Comparison of ENCODE assay signal across 31 cellular contexts in the genomic region with DNA sequence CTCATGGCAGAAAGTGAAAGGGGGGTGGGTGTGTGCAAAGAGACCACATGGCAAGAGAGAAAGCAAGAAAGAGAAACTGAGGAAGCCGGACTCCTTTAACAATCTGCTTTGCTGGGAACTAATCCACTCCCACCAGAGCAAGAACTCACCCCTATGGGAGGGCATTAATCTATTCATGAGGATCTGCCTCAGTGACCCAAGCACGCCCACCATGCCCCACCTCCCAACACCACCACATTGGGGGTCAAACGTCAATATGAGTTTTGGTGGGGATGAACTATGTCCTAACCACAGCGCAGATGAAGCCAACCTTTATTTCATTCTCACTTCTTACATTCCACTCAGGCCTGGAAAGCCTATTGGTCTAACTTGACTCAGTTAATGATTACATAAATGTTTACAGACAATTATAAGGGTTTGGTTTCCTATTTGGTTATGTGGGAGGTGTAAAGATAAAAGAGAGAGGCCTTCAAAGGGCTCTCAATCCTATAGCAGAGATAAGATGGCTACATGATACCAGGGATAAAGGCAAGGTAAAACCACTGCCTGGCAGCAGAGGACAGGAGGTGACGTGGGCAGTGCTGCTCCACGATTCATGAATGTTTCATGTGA.
DNase-seq lines count a peak whose midpoint lies in the region; ATAC-seq and TF ChIP-seq lines count a peak whose summit lies in the region.
"Had no signal": no experiment of that assay in that cellular context is flagged by ENCODE, and none has a peak within 500 bp of the region (broad histone marks: within the 10 kb centered on the region; RNA-seq: fewer than 3 reads in every experiment).

No MANE protein-coding gene starts in this region.

- H3K36me3 ChIP-seq in endodermal cell (ENCODE audit: control insufficient read depth, insufficient read depth, low read length) = peaks cover 4% of the 10 kb centered on the region
- H3K36me3 ChIP-seq in naive thymus-derived CD4-positive, alpha-beta T cell (ENCODE audit: control insufficient read depth in 2 of 3, insufficient read depth in 3 of 3, low read length in 3 of 3) = no peaks in the 10 kb centered on the region
- H3K36me3 ChIP-seq: adrenal gland, BE2C, HAP-1, thoracic aorta, vagina had no signal

- DNase-seq in COLO668 (lab: John Stamatoyannopoulos, UW; ENCODE audit: unreplicated experiment) (peak; percentile 41), HT-29 (ENCODE audit: low spot score) (peak; percentile 61), endodermal cell (no peak), nephron progenitor cell (no peak), AG08395 (ENCODE audit: low spot score) (no peak)
- DNase-seq in naive thymus-derived CD4-positive, alpha-beta T cell = no peak
- no peak for DNase-seq in natural killer cell treated with Interleukin-12 subunit alpha and Interleukin-12 subunit beta and Interleukin-15 and Interleukin-18, amount 100 ng/mL, for 72 hours (ENCODE audit: low spot score)
- no peak for DNase-seq in effector CD4-positive, alpha-beta T cell
- DNase-seq: activated CD4-positive, alpha-beta T cell treated with anti-CD3 and anti-CD28 coated beads for 1 hour; activated CD8-positive, alpha-beta memory T cell treated with anti-CD3 and anti-CD28 coated beads, Interleukin-2, amount 50 U/mL, for 48 hours; activated CD8-positive, alpha-beta T cell treated with anti-CD3 and anti-CD28 coated beads for 36 hours; activated naive CD4-positive, alpha-beta T cell treated with Interleukin-2 at 50 U/mL for 16 hours; adrenal gland; BE2C; CD8-positive, alpha-beta T cell; dermis blood vessel endothelial cell; kidney glomerular epithelial cell; NCI-H1105; NCI-H1930; NCI-H774; retina; Right ventricle myocardium superior had no signal

- H3K4me3 Mint-ChIP-seq in endodermal cell (peak overlapping the region; percentile 7), nephron progenitor cell (no peak overlapping the region)
- H3K4me3 Mint-ChIP-seq in naive thymus-derived CD4-positive, alpha-beta T cell = no peak overlapping the region
- no peak overlapping the region for H3K4me3 Mint-ChIP-seq in natural killer cell treated with Interleukin-12 subunit alpha and Interleukin-12 subunit beta and Interleukin-15 and Interleukin-18, amount 100 ng/mL, for 72 hours
- H3K4me3 Mint-ChIP-seq: activated CD8-positive, alpha-beta T cell treated with anti-CD3 and anti-CD28 coated beads for 36 hours; activated T-helper 1 cell treated with anti-CD3 and anti-CD28 coated beads, Interleukin-12 subunit alpha, Interleukin-12 subunit beta, Interleukin-2, Interleukin-4 antibody, amounts not matched to agents 30 ng/mL and 10 ng/mL and 1 ng/mL, durations not matched to agents 14 hours and 24 hours and 36 hours; brain; CD8-positive, alpha-beta T cell; stimulated activated naive CD8-positive, alpha-beta T cell treated with anti-CD3 and anti-CD28 coated beads, Interleukin-15, Interleukin-2, amounts not matched to agents 100 ng/mL and 50 ng/mL, for 24 hours had no signal

- H3K27ac Mint-ChIP-seq in endodermal cell (peak overlapping the region; percentile 86), nephron progenitor cell (peak overlapping the region; percentile 92)
- H3K27ac Mint-ChIP-seq in naive thymus-derived CD4-positive, alpha-beta T cell = no peak overlapping the region
- H3K27ac Mint-ChIP-seq in natural killer cell treated with Interleukin-12 subunit alpha and Interleukin-12 subunit beta and Interleukin-15 and Interleukin-18, amount 100 ng/mL, for 72 hours = no peak overlapping the region
- H3K27ac Mint-ChIP-seq: activated CD8-positive, alpha-beta T cell treated with anti-CD3 and anti-CD28 coated beads for 36 hours; activated T-helper 1 cell treated with anti-CD3 and anti-CD28 coated beads, Interleukin-12 subunit alpha, Interleukin-12 subunit beta, Interleukin-2, Interleukin-4 antibody, amounts not matched to agents 30 ng/mL and 10 ng/mL and 1 ng/mL, durations not matched to agents 14 hours and 24 hours and 36 hours; brain; CD8-positive, alpha-beta T cell; stimulated activated naive CD8-positive, alpha-beta T cell treated with anti-CD3 and anti-CD28 coated beads, Interleukin-15, Interleukin-2, amounts not matched to agents 100 ng/mL and 50 ng/mL, for 24 hours had no signal

- POLR2A ChIA-PET in naive thymus-derived CD4-positive, alpha-beta T cell (lab: Charles Lee) = no interaction called here

- H3K36me3 Mint-ChIP-seq in endodermal cell (ENCODE audit: low read depth) (peaks cover 2% of the 10 kb centered on the region), nephron progenitor cell (ENCODE audit: low read depth) (peaks cover 17% of the 10 kb centered on the region)
- H3K36me3 Mint-ChIP-seq in naive thymus-derived CD4-positive, alpha-beta T cell = no peaks in the 10 kb centered on the region
- no peaks in the 10 kb centered on the region for H3K36me3 Mint-ChIP-seq in natural killer cell treated with Interleukin-12 subunit alpha and Interleukin-12 subunit beta and Interleukin-15 and Interleukin-18, amount 100 ng/mL, for 72 hours
- H3K36me3 Mint-ChIP-seq: CD8-positive, alpha-beta T cell had no signal

- no peak overlapping the region for H3K9ac ChIP-seq in endodermal cell (ENCODE audit: extremely low read depth, low read length, poor library complexity, severe bottlenecking)

- H3K27me3 ChIP-seq in endodermal cell (ENCODE audit: control insufficient read depth, insufficient read depth, low read length, poor library complexity, severe bottlenecking) = peaks cover 13% of the 10 kb centered on the region
- no peaks in the 10 kb centered on the region for H3K27me3 ChIP-seq in naive thymus-derived CD4-positive, alpha-beta T cell (ENCODE audit: control insufficient read depth in 2 of 2, insufficient read depth in 2 of 2, low read length in 2 of 2)
- H3K27me3 ChIP-seq: adrenal gland, BE2C, vagina had no signal

- intact Hi-C loops in naive thymus-derived CD4-positive, alpha-beta T cell (cut with micrococcal nuclease) = no loop called here

- peaks cover 27% of the 10 kb centered on the region for H3K4me1 ChIP-seq in endodermal cell (ENCODE audit: control insufficient read depth, insufficient read depth, low read length)
- no peaks in the 10 kb centered on the region for H3K4me1 ChIP-seq in naive thymus-derived CD4-positive, alpha-beta T cell (ENCODE audit: control insufficient read depth in 2 of 2, insufficient read depth in 2 of 2, low read length in 2 of 2)
- H3K4me1 ChIP-seq: adrenal gland, vagina had no signal

- WGBS in endodermal cell (ENCODE audit: insufficient coverage in 1 of 2, insufficient read length in 1 of 2), 2 experiments = 74 to 78% methylated on average over 3 to 6 of the region's 6 CpGs

- peak overlapping the region; percentile 51 for H3K4me3 ChIP-seq in endodermal cell (ENCODE audit: low read length)
- H3K4me3 ChIP-seq in naive thymus-derived CD4-positive, alpha-beta T cell (ENCODE audit: low read length) = no peak overlapping the region
- H3K4me3 ChIP-seq: adrenal gland, HAP-1, K562, smooth muscle cell, thoracic aorta, vagina had no signal

- H3K27me3 Mint-ChIP-seq in endodermal cell (ENCODE audit: insufficient read depth) (peaks cover 11% of the 10 kb centered on the region), nephron progenitor cell (ENCODE audit: low read depth, poor library complexity) (no peaks in the 10 kb centered on the region)
- H3K27me3 Mint-ChIP-seq in naive thymus-derived CD4-positive, alpha-beta T cell = peaks cover 0 to 8% (median 0%) of the 10 kb centered on the region in 5 donors
- H3K27me3 Mint-ChIP-seq in natural killer cell treated with Interleukin-12 subunit alpha and Interleukin-12 subunit beta and Interleukin-15 and Interleukin-18, amount 100 ng/mL, for 72 hours = peaks cover 9 to 24% of the 10 kb centered on the region in 2 donors
- H3K27me3 Mint-ChIP-seq: activated CD8-positive, alpha-beta T cell treated with anti-CD3 and anti-CD28 coated beads for 36 hours; brain; stimulated activated naive CD8-positive, alpha-beta T cell treated with anti-CD3 and anti-CD28 coated beads, Interleukin-15, Interleukin-2, amounts not matched to agents 100 ng/mL and 50 ng/mL, for 24 hours had no signal

- peaks cover 48% of the 10 kb centered on the region for H3K4me1 Mint-ChIP-seq in endodermal cell
- H3K4me1 Mint-ChIP-seq in nephron progenitor cell = peaks cover 74% of the 10 kb centered on the region
- peaks cover 0 to 4% (median 0%) of the 10 kb centered on the region in 7 donors for H3K4me1 Mint-ChIP-seq in naive thymus-derived CD4-positive, alpha-beta T cell
- H3K4me1 Mint-ChIP-seq in natural killer cell treated with Interleukin-12 subunit alpha and Interleukin-12 subunit beta and Interleukin-15 and Interleukin-18, amount 100 ng/mL, for 72 hours (ENCODE audit: low read depth in 2 of 2) = no peaks in the 10 kb centered on the region

- H3K9me3 ChIP-seq in endodermal cell (ENCODE audit: control insufficient read depth, low read length) = no peaks in the 10 kb centered on the region
- H3K9me3 ChIP-seq in naive thymus-derived CD4-positive, alpha-beta T cell (ENCODE audit: control insufficient read depth in 2 of 3, low read length in 3 of 3) = no peaks in the 10 kb centered on the region
- H3K9me3 ChIP-seq: adrenal gland, BE2C, HAP-1, thoracic aorta, vagina had no signal

- TF ChIP-seq CTCF in endodermal cell (conservative IDR thresholded peaks at IDR 0.05) = no peak
- TF ChIP-seq CTCF in nephron progenitor cell (IDR thresholded peaks at IDR 0.05) = no peak

- no peak for ATAC-seq in naive thymus-derived CD4-positive, alpha-beta T cell
- no peak for ATAC-seq in natural killer cell treated with Interleukin-12 subunit alpha and Interleukin-12 subunit beta and Interleukin-15 and Interleukin-18, amount 100 ng/mL, for 72 hours
- ATAC-seq: activated CD8-positive, alpha-beta T cell treated with anti-CD3 and anti-CD28 coated beads for 36 hours; CD8-positive, alpha-beta T cell; K562; Panc1 had no signal

- H3K27ac ChIP-seq in endodermal cell (ENCODE audit: low read depth, low read length) = no peak overlapping the region
- H3K27ac ChIP-seq in naive thymus-derived CD4-positive, alpha-beta T cell (ENCODE audit: low read depth, low read length) = no peak overlapping the region
- H3K27ac ChIP-seq: adrenal gland, thoracic aorta, vagina had no signal

- CTCF ChIA-PET in naive thymus-derived CD4-positive, alpha-beta T cell (lab: Charles Lee) = no interaction called here

- H3K9me3 Mint-ChIP-seq in endodermal cell (no peaks in the 10 kb centered on the region), nephron progenitor cell (no peaks in the 10 kb centered on the region)
- no peaks in the 10 kb centered on the region for H3K9me3 Mint-ChIP-seq in naive thymus-derived CD4-positive, alpha-beta T cell
- H3K9me3 Mint-ChIP-seq in natural killer cell treated with Interleukin-12 subunit alpha and Interleukin-12 subunit beta and Interleukin-15 and Interleukin-18, amount 100 ng/mL, for 72 hours = no peaks in the 10 kb centered on the region
- H3K9me3 Mint-ChIP-seq: activated CD8-positive, alpha-beta T cell treated with anti-CD3 and anti-CD28 coated beads for 36 hours; activated T-helper 1 cell treated with anti-CD3 and anti-CD28 coated beads, Interleukin-12 subunit alpha, Interleukin-12 subunit beta, Interleukin-2, Interleukin-4 antibody, amounts not matched to agents 30 ng/mL and 10 ng/mL and 1 ng/mL, durations not matched to agents 14 hours and 24 hours and 36 hours; brain; CD8-positive, alpha-beta T cell; stimulated activated naive CD8-positive, alpha-beta T cell treated with anti-CD3 and anti-CD28 coated beads, Interleukin-15, Interleukin-2, amounts not matched to agents 100 ng/mL and 50 ng/mL, for 24 hours had no signal

Comparison
In these comparisons a context has a peak if more than half of its experiments do, and no peak if none do; other contexts are left out.
1. DNase-seq: peak in COLO668 (single experiment) and HT-29 (single experiment); none in endodermal cell (single experiment), nephron progenitor cell (single experiment), AG08395 (single experiment), naive thymus-derived CD4-positive, alpha-beta T cell (0 of 9), natural killer cell treated with Interleukin-12 subunit alpha and Interleukin-12 subunit beta and Interleukin-15 and Interleukin-18, amount 100 ng/mL, for 72 hours (single experiment) and effector CD4-positive, alpha-beta T cell (single experiment).
2. H3K27ac Mint-ChIP-seq: peak in endodermal cell (single experiment) and nephron progenitor cell (single experiment); none in naive thymus-derived CD4-positive, alpha-beta T cell (0 of 9) and natural killer cell treated with Interleukin-12 subunit alpha and Interleukin-12 subunit beta and Interleukin-15 and Interleukin-18, amount 100 ng/mL, for 72 hours (0 of 2).